In the genomic region with DNA sequence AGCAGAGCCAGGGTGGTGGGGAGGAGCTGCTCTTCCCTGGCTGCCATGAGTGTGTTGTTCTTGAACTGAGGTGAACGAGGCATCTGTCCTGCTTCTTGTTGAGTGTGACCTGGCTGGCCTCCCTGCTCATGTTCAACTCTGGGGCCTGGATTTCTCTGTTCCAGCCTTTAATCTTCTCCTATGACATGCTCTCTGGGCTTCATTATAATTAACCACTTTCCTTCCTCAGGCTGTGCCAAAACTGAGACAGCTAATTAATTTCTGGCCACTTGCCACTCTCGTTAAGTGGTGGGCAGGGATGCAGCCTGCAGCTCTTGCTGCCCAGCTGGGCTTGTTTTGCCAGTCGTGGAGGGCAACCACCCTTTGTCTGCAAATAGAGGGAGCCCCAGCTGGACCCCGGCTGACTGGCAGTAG, we compare ENCODE assay signal across 17 cellular contexts. TPM values are rescaled to one million over a fixed set of nuclear protein-coding genes. Genes with fewer than 3 reads are reported as not detected.
A peak's percentile ranks its signal among the peaks of the same experiment; 100 is the strongest.
DNase-seq lines count a peak whose midpoint lies in the region; ATAC-seq, FAIRE-seq and TF ChIP-seq lines count a peak whose summit lies in the region.
"Had no signal": no experiment of that assay in that cellular context is flagged by ENCODE, and none has a peak within 500 bp of the region (broad histone marks: within the 10 kb centered on the region; RNA-seq: fewer than 3 reads in every experiment).

No MANE protein-coding gene starts in this region.

- no peaks in the 10 kb centered on the region for H3K27me3 Mint-ChIP-seq in activated T-cell treated with anti-CD3 and anti-CD28 coated beads, Interleukin-2, amount 50 U/mL, for 24 hours

- no peak for TF ChIP-seq POLR2A in K562 (conservative IDR thresholded peaks at IDR 0.05)

- no peaks in the 10 kb centered on the region for H3K36me3 Mint-ChIP-seq in activated T-cell treated with anti-CD3 and anti-CD28 coated beads, Interleukin-2, amount 50 U/mL, for 24 hours (ENCODE audit: low read depth)
- H3K36me3 Mint-ChIP-seq: activated naive CD8-positive, alpha-beta T cell treated with anti-CD3 and anti-CD28 coated beads, Interleukin-2, amount 10 ng/mL, durations not matched to agents 7 days and 5 days had no signal

- no peaks in the 10 kb centered on the region for H3K4me1 Mint-ChIP-seq in activated T-cell treated with anti-CD3 and anti-CD28 coated beads, Interleukin-2, amount 50 U/mL, for 24 hours (ENCODE audit: low read depth)
- H3K4me1 Mint-ChIP-seq: activated naive CD8-positive, alpha-beta T cell treated with anti-CD3 and anti-CD28 coated beads, Interleukin-2, amount 10 ng/mL, durations not matched to agents 7 days and 5 days had no signal

- H3K36me3 ChIP-seq in K562 (ENCODE audit: control insufficient read depth, insufficient read depth, low read length), result no peaks in the 10 kb centered on the region

- TF ChIP-seq RAD21 in K562 (CRISPR knock-in tag; conservative IDR thresholded peaks at IDR 0.05 in 1 of 2, IDR thresholded peaks at IDR 0.05 in 1 of 2), result no peak

- no peak for TF ChIP-seq CTCF in K562 (IDR thresholded peaks at IDR 0.05 in 2 of 3, conservative IDR thresholded peaks at IDR 0.05 in 1 of 3; ENCODE audit: insufficient read depth in 2 of 3, low read depth in 1 of 3, low read length in 3 of 3)

- no peaks in the 10 kb centered on the region for H3K9me3 ChIP-seq in K562 (replicated peaks; ENCODE audit: control insufficient read depth, insufficient read depth, low read depth, low read length)
- H3K9me3 ChIP-seq: testis had no signal

- no TSS peak for BruUV-seq in K562 (replicated peaks; lab: Mats Ljungman, UMichigan)

- no peaks in the 10 kb centered on the region for H3K9me3 Mint-ChIP-seq in activated T-cell treated with anti-CD3 and anti-CD28 coated beads, Interleukin-2, amount 50 U/mL, for 24 hours
- H3K9me3 Mint-ChIP-seq: activated naive CD8-positive, alpha-beta T cell treated with anti-CD3 and anti-CD28 coated beads, Interleukin-2, amount 10 ng/mL, durations not matched to agents 7 days and 5 days had no signal

- no peaks in the 10 kb centered on the region for H3K4me1 ChIP-seq in K562 (replicated peaks in 1 of 2; ENCODE audit: control insufficient read depth in 2 of 2, insufficient read depth in 2 of 2, low read length in 2 of 2)
- H3K4me1 ChIP-seq: parathyroid adenoma, testis had no signal

- no peaks in the 10 kb centered on the region; the same call in 1 of the 2 replicates for H4K20me1 ChIP-seq in K562 (replicated peaks; ENCODE audit: control insufficient read depth, insufficient read depth, low read length)

- no peaks in the 10 kb centered on the region for H3K9me1 ChIP-seq in K562 (ENCODE audit: control insufficient read depth, insufficient read depth, low read length)

- no peak for TF ChIP-seq EP300 in K562 (IDR thresholded peaks at IDR 0.05; ENCODE audit: low read length)

- H3K27ac Mint-ChIP-seq in activated T-cell treated with anti-CD3 and anti-CD28 coated beads, Interleukin-2, amount 50 U/mL, for 24 hours, result no peak overlapping the region
- H3K27ac Mint-ChIP-seq: activated naive CD8-positive, alpha-beta T cell treated with anti-CD3 and anti-CD28 coated beads, Interleukin-2, amount 10 ng/mL, durations not matched to agents 7 days and 5 days had no signal

- H3K79me2 ChIP-seq in K562 (ENCODE audit: control insufficient read depth, insufficient read depth, low read length), result no peaks in the 10 kb centered on the region
- H3K79me2 ChIP-seq: parathyroid adenoma had no signal

- in situ Hi-C loops in K562 (cut with MboI), result no loop called here

- H3K4me3 ChIP-seq in K562, result no peak overlapping the region
- H3K4me3 ChIP-seq: testis had no signal

- H2AFZ ChIP-seq in K562 (ENCODE audit: low read depth, low read length), result no peak overlapping the region
- H2AFZ ChIP-seq: parathyroid adenoma had no signal

- no peak overlapping the region for H3K4me2 ChIP-seq in K562 (ENCODE audit: insufficient read depth, low read length)

- H3K4me3 Mint-ChIP-seq in activated T-cell treated with anti-CD3 and anti-CD28 coated beads, Interleukin-2, amount 50 U/mL, for 24 hours, result no peak overlapping the region
- H3K4me3 Mint-ChIP-seq: activated naive CD8-positive, alpha-beta T cell treated with anti-CD3 and anti-CD28 coated beads, Interleukin-2, amount 10 ng/mL, durations not matched to agents 7 days and 5 days had no signal

- no peak for FAIRE-seq in K562 (lab: Jason Lieb, UNC)
- FAIRE-seq: endothelial cell of umbilical vein had no signal

- 0% methylated on average over 4 of the region's 4 CpGs for WGBS in K562 (ENCODE audit: insufficient coverage, low coverage, missing lambda C conversion rate)

- H3K9ac ChIP-seq in K562 (ENCODE audit: insufficient read depth in 1 of 2, low read depth in 2 of 2, low read length in 2 of 2), result peak overlapping the region in 1 of 2 experiments; percentile 59; a peak in 1 of 4 replicates
- H3K9ac ChIP-seq: parathyroid adenoma had no signal

- H3K27ac ChIP-seq in K562 (ENCODE audit: extremely low read depth, low read depth, low read length), result no peak overlapping the region
- H3K27ac ChIP-seq: parathyroid adenoma, testis had no signal

- DNase-seq in COLO668 (lab: John Stamatoyannopoulos, UW; ENCODE audit: unreplicated experiment) (peak; percentile 87), NCI-H128 (lab: John Stamatoyannopoulos, UW; ENCODE audit: unreplicated experiment) (peak; percentile 65), NCI-H345 treated with DMSO at 0.1 percent for 48 hours (lab: John Stamatoyannopoulos, UW; ENCODE audit: unreplicated experiment) (peak; percentile 28), K562 (ENCODE audit: extremely low read depth in 1 of 4, low spot score in 3 of 4) (no peak), HT-29 (ENCODE audit: low spot score) (no peak), CD1c-positive myeloid dendritic cell (ENCODE audit: extremely low spot score) (no peak)
- DNase-seq in activated T-cell treated with anti-CD3 and anti-CD28 coated beads, Interleukin-2, amount 50 U/mL, for 24 hours, result no peak
- DNase-seq: activated CD8-positive, alpha-beta memory T cell treated with anti-CD3 and anti-CD28 coated beads, Interleukin-2, amount 50 U/mL, for 48 hours; activated naive CD8-positive, alpha-beta T cell treated with anti-CD3 and anti-CD28 coated beads, Interleukin-2, amount 10 ng/mL, durations not matched to agents 7 days and 5 days; HCEC 1CT; islet precursor cell; testis had no signal

- CTCF ChIA-PET in K562 (lab: Yijun Ruan, JAX; ENCODE audit: low intra/inter-chr PET ratio), result no interaction called here

- ATAC-seq in K562 (peak; percentile 21; the same call in 1 of the 3 replicates), GM18498 (IDR thresholded peaks at IDR 0.05; ENCODE audit: unreplicated experiment) (no peak)

- POLR2A ChIA-PET in K562 (lab: Yijun Ruan, JAX), result interaction anchor here (0.5 to 2.3 kb wide), 6 partner anchors 10 to 187 kb away, joined by 3 to 8 read pairs (median 3); partner anchors contain the start of gene RNU11

- intact Hi-C loops in K562 (cut with micrococcal nuclease), result loop anchor here (5.0 kb wide), 1 partner anchor 38 kb away; no protein-coding TSS in a partner anchor

- H3K27me3 ChIP-seq in K562 (ENCODE audit: control insufficient read depth in 2 of 2, insufficient read depth in 2 of 2, low read length in 2 of 2), result peaks cover 29 to 54% of the 10 kb centered on the region in 2 experiments
- H3K27me3 ChIP-seq: testis had no signal

TF ChIP-seq in K562, 482 proteins besides CTCF, POLR2A, EP300 and RAD21 (continues in another document):
- TF ChIP-seq MYC (IDR thresholded peaks at IDR 0.05; ENCODE audit: low read depth, low read length), result no peak
- TF ChIP-seq MYC (CRISPR knock-in tag; IDR thresholded peaks at IDR 0.05; ENCODE audit: borderline replicate concordance, low read depth), result no peak
- no peak for TF ChIP-seq ZKSCAN8 (CRISPR knock-in tag; IDR thresholded peaks at IDR 0.05)
- no peak for TF ChIP-seq ZNF134 (CRISPR knock-in tag; conservative IDR thresholded peaks at IDR 0.05)
- TF ChIP-seq RCOR1 (IDR thresholded peaks at IDR 0.05; ENCODE audit: borderline replicate concordance in 1 of 2, low read depth in 2 of 2, low read length in 2 of 2), result no peak
- TF ChIP-seq SMAD3 (CRISPR knock-in tag; conservative IDR thresholded peaks at IDR 0.05), result no peak
- TF ChIP-seq CBFB (CRISPR knock-in tag; IDR thresholded peaks at IDR 0.05), result no peak
- TF ChIP-seq ELK3 (CRISPR knock-in tag; IDR thresholded peaks at IDR 0.05), result no peak
- TF ChIP-seq NR2C1 (IDR thresholded peaks at IDR 0.05), result no peak
- no peak for TF ChIP-seq NR2C1 (tag; IDR thresholded peaks at IDR 0.05)
- TF ChIP-seq GATA2 (CRISPR knock-in tag; IDR thresholded peaks at IDR 0.05), result no peak
- TF ChIP-seq ZNF717 (CRISPR knock-in tag; IDR thresholded peaks at IDR 0.05), result no peak

RNA-seq across cellular contexts. Expression of gene OPRD1, which starts 23.3 kb away (rescaled TPM):
- 0.07 TPM in 1 of 2 replicates, not detected in the other for total RNA-seq in K562 (2011; cell fraction: chromatin; rRNA removed; ENCODE audit: low replicate concordance)
- total RNA-seq in K562 (2011; cell fraction: nucleolus; rRNA removed), result 0.13 and 0.17 TPM in 2 replicates
- total RNA-seq in K562 (2011; cell fraction: nucleoplasm; rRNA removed), result 0.07 TPM in 1 of 2 replicates, not detected in the other
- total RNA-seq in K562 (2014; rRNA removed) (not detected in 2 replicates), K562 (2014; rRNA removed; fragmentation: Illumina TruSeq; extraction: Trizol) (under 0.01 TPM in 1 of 2 replicates, not detected in the other), K562 (2015; rRNA removed; fragmentation: Illumina TruSeq; extraction: Trizol) (not detected in 2 replicates), K562 (2021) (0.02 TPM in 1 of 2 replicates, not detected in the other)
- polyA plus RNA-seq in K562 (2011; rRNA removed) (not detected in 2 replicates), K562 (2014; fragmentation: Illumina TruSeq; extraction: Trizol) (not detected in 2 replicates), K562 (2014; fragmentation: Nextera tagmentation; extraction: Ambion mirVana) (under 1 TPM; under 0.01 to 0.03 TPM), K562 (2014; rRNA removed) (not detected in 2 replicates)
- under 0.01 TPM in 1 of 2 replicates, not detected in the other for polyA plus RNA-seq in K562 (2011; cell fraction: cytosol; rRNA removed)
- 0.01 TPM in 2 replicates for polyA plus RNA-seq in K562 (2011; cell fraction: nucleus; rRNA removed)
- 0.04 and 0.07 TPM in 2 replicates for polyA plus RNA-seq in K562 (2012)
- polyA minus RNA-seq in K562 (2011; rRNA and poly(A)+ RNA removed), result 0.04 TPM in 1 of 2 replicates, not detected in the other
- polyA minus RNA-seq in K562 (2011; cell fraction: cytosol; rRNA and poly(A)+ RNA removed), result not detected in 2 replicates
- polyA minus RNA-seq in K562 (2011; cell fraction: nucleus; rRNA and poly(A)+ RNA removed), result not detected in 2 replicates
- under 0.01 and 0.03 TPM in 2 replicates for total RNA-seq in HT-29 (2014; rRNA removed; shearing (Covaris generic))
- total RNA-seq: activated naive CD8-positive, alpha-beta T cell treated with anti-CD3 and anti-CD28 coated beads, Interleukin-2, amount 10 ng/mL, durations not matched to agents 7 days and 5 days; endothelial cell of umbilical vein; mononuclear cell; OCI-LY7 had no signal
- polyA plus RNA-seq: endothelial cell of umbilical vein had no signal

Comparison
In these comparisons a context has a peak if more than half of its experiments do, and no peak if none do; other contexts are left out.
1. DNase-seq: peak in COLO668 (single experiment), NCI-H128 (single experiment) and NCI-H345 treated with DMSO at 0.1 percent for 48 hours (single experiment); none in K562 (0 of 4), HT-29 (single experiment), CD1c-positive myeloid dendritic cell (single experiment) and activated T-cell treated with anti-CD3 and anti-CD28 coated beads, Interleukin-2, amount 50 U/mL, for 24 hours (single experiment).